8 cellular contexts compared by ENCODE assay signal in genomic region chr1:145156891-145157610, GRCh38.
DNase-seq lines count a peak whose midpoint lies in the region; ATAC-seq and TF ChIP-seq lines count a peak whose summit lies in the region.
"Not testable (repeated sequence)": the region's sequence is repeated elsewhere in the genome, so short reads cannot be mapped to it uniquely, and the experiment has no call there.

No MANE protein-coding gene starts in this region.

- ATAC-seq in HG02610 (IDR thresholded peaks at IDR 0.05; ENCODE audit: unreplicated experiment), result peak; percentile 45

- not testable (repeated sequence) for H3K27me3 Mint-ChIP-seq in CD4-positive, alpha-beta memory T cell

- not testable (repeated sequence) for H3K9me3 Mint-ChIP-seq in CD4-positive, alpha-beta memory T cell

- H3K9me3 ChIP-seq in CD4-positive, alpha-beta memory T cell (ENCODE audit: control insufficient read depth in 1 of 2, low read length in 2 of 2), result not testable (repeated sequence)

- DNase-seq in CD4-positive, alpha-beta memory T cell, result peak; percentile 33 to 54 (median 40)
- DNase-seq in NCI-H226 (peak; percentile 2), astrocyte of the spinal cord (ENCODE audit: low read depth, low spot score) (peak; percentile 73), glomerular visceral epithelial cell (ENCODE audit: extremely low spot score) (peak; percentile 54), mucosa of gallbladder (ENCODE audit: low spot score) (peak; percentile 22)
- peak; percentile 37 for DNase-seq in activated CD4-positive, alpha-beta T cell treated with anti-CD3 and anti-CD28 coated beads for 1 hour
- peak; percentile 28 to 44 for DNase-seq in stimulated activated CD4-positive, alpha-beta T cell treated with anti-CD3 and anti-CD28 coated beads, Interleukin-4, amount 100 ng/mL, for 4 hours

- intact Hi-C loops in CD4-positive, alpha-beta memory T cell (cut with micrococcal nuclease), result not testable (repeated sequence)

- TF ChIP-seq CTCF in astrocyte of the spinal cord (IDR thresholded peaks at IDR 0.05; ENCODE audit: low read depth, low read length), result not testable (repeated sequence)

- not testable (repeated sequence) for H3K4me1 Mint-ChIP-seq in CD4-positive, alpha-beta memory T cell

- not testable (repeated sequence) for H3K27ac ChIP-seq in CD4-positive, alpha-beta memory T cell (ENCODE audit: low read depth, low read length)

- H3K4me3 ChIP-seq in CD4-positive, alpha-beta memory T cell (ENCODE audit: low read length in 2 of 2), result not testable (repeated sequence)
- peak overlapping the region; percentile 22 for H3K4me3 ChIP-seq in astrocyte of the spinal cord (ENCODE audit: low read depth, low read length)

- H3K4me3 Mint-ChIP-seq in CD4-positive, alpha-beta memory T cell, result peak overlapping the region; percentile 74 to 83 (median 80)

- peak overlapping the region in 5 of 7 donors; percentile 64 to 91 (median 89) for H3K27ac Mint-ChIP-seq in CD4-positive, alpha-beta memory T cell

- not testable (repeated sequence) for H3K36me3 ChIP-seq in CD4-positive, alpha-beta memory T cell (ENCODE audit: insufficient read depth, low read length)

- CTCF ChIA-PET in CD4-positive, alpha-beta memory T cell (lab: Charles Lee; ENCODE audit: partially characterized antibody), result not testable (repeated sequence)

- H3K4me1 ChIP-seq in CD4-positive, alpha-beta memory T cell (ENCODE audit: insufficient read depth, low read length), result not testable (repeated sequence)

- POLR2A ChIA-PET in CD4-positive, alpha-beta memory T cell (lab: Charles Lee; ENCODE audit: partially characterized antibody), result not testable (repeated sequence)

- in situ Hi-C loops in astrocyte of the spinal cord (cut with HindIII; ENCODE audit: low sequenced_read_pairs), result not testable (repeated sequence)

- not testable (repeated sequence) for H3K27me3 ChIP-seq in CD4-positive, alpha-beta memory T cell (ENCODE audit: insufficient read depth, low read length)

- not testable (repeated sequence) for H3K36me3 Mint-ChIP-seq in CD4-positive, alpha-beta memory T cell

Comparison
In these comparisons a context has a peak if more than half of its experiments do, and no peak if none do; other contexts are left out.
1. DNase-seq: peak in every context shown above with its lines; median percentile 73 in astrocyte of the spinal cord; 54 in glomerular visceral epithelial cell; 40 in CD4-positive, alpha-beta memory T cell; 37 in activated CD4-positive, alpha-beta T cell treated with anti-CD3 and anti-CD28 coated beads for 1 hour; 36 in stimulated activated CD4-positive, alpha-beta T cell treated with anti-CD3 and anti-CD28 coated beads, Interleukin-4, amount 100 ng/mL, for 4 hours; 22 in mucosa of gallbladder; 2 in NCI-H226.